Comparison of ENCODE assay signal across 8 cellular contexts in genomic region chr12:44847888-44848770, GRCh38.
DNase-seq lines count a peak whose midpoint lies in the region; ATAC-seq, FAIRE-seq and TF ChIP-seq lines count a peak whose summit lies in the region.

No MANE protein-coding gene starts in this region.

- ATAC-seq in GM19351 (IDR thresholded peaks at IDR 0.05; ENCODE audit: unreplicated experiment) (peak; percentile 81), HG03139 (IDR thresholded peaks at IDR 0.05; ENCODE audit: unreplicated experiment) (peak; percentile 68)

- peak; percentile 28 to 58 for DNase-seq in activated CD8-positive, alpha-beta memory T cell treated with anti-CD3 and anti-CD28 coated beads for 4 hours (ENCODE audit: low read depth in 2 of 2)
- DNase-seq in stimulated activated CD4-positive, alpha-beta T cell treated with anti-CD3 and anti-CD28 coated beads, Interleukin-1b, Interleukin-23, amount 100 ng/mL, for 48 hours, result peak; percentile 65
- DNase-seq in hippocampal formation (lab: John Stamatoyannopoulos, UW), result no peak
- no peak for DNase-seq in D721Med (ENCODE audit: insufficient read length, low spot score)
- no peak for DNase-seq in 8988T
- no peak for DNase-seq in H54 (ENCODE audit: insufficient read length, low spot score)

- no peak for TF ChIP-seq POLR2A in H54 (IDR thresholded peaks at IDR 0.05; ENCODE audit: low read depth, low read length)

- FAIRE-seq in D721Med (lab: Jason Lieb, UNC) (no peak), H54 (lab: Jason Lieb, UNC) (no peak)

- no peak for TF ChIP-seq CTCF in D721Med (IDR thresholded peaks at IDR 0.05; ENCODE audit: insufficient read depth, missing control alignments)

Comparison
In these comparisons a context has a peak if more than half of its experiments do, and no peak if none do; other contexts are left out.
1. DNase-seq: peak in activated CD8-positive, alpha-beta memory T cell treated with anti-CD3 and anti-CD28 coated beads for 4 hours (2 of 2) and stimulated activated CD4-positive, alpha-beta T cell treated with anti-CD3 and anti-CD28 coated beads, Interleukin-1b, Interleukin-23, amount 100 ng/mL, for 48 hours (single experiment); none in hippocampal formation (0 of 2), D721Med (single experiment), 8988T (single experiment) and H54 (single experiment).